27 cellular contexts compared by ENCODE assay signal in the genomic region with DNA sequence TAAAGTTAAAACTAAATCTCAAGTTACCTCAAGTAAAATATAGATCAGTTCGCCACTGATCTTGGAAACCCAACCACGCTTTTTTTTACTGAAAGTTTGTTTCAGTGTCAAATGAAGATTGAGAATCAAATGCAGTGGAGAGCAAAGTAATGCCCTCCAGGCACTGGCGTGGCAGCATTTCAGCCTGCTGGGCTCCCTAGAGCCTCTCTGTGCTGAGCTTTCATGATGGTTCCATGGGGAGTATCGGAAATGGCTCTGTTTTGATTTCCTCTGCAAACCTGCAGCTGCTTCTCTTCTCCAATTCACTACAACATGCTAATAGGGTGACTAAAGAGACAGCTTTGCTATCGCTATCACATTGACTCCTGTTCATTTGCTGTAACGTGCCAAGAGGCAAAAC.
"Had no signal": no experiment of that assay in that cellular context is flagged by ENCODE, and none has a peak within 500 bp of the region (broad histone marks: within the 10 kb centered on the region; RNA-seq: fewer than 3 reads in every experiment).

No MANE protein-coding gene starts in this region.

- H3K27ac ChIP-seq: brain microvascular endothelial cell, coronary artery, dorsolateral prefrontal cortex, gastrocnemius medialis, hepatocyte, neutrophil, ovary, sigmoid colon, upper lobe of left lung had no signal

- H3K4me1 ChIP-seq: gastrocnemius medialis, sigmoid colon, upper lobe of left lung had no signal

- H3K9me3 ChIP-seq: gastrocnemius medialis, neutrophil, ovary, sigmoid colon, upper lobe of left lung had no signal

- ATAC-seq: activated CD8-positive, alpha-beta T cell treated with anti-CD3 and anti-CD28 coated beads for 36 hours; activated T-cell treated with anti-CD3 and anti-CD28 coated beads, Interleukin-2, amount 50 U/mL, for 4 hours; activated T-helper 17 cell treated with anti-CD3 and anti-CD28 coated beads, Interleukin-2, amount 50 U/mL, for 72 hours; gastrocnemius medialis; stimulated activated effector memory CD8-positive, alpha-beta T cell treated with anti-CD3 and anti-CD28 coated beads, Interleukin-12 subunit alpha, Interleukin-12 subunit beta, amount 100 ng/mL, for 72 hours; stimulated activated naive CD8-positive, alpha-beta T cell treated with anti-CD3 and anti-CD28 coated beads, Interleukin-15, amount 100 ng/mL, for 72 hours had no signal

- H3K36me3 ChIP-seq: brain microvascular endothelial cell, gastrocnemius medialis, neutrophil, ovary, sigmoid colon, upper lobe of left lung had no signal

- H3K27ac Mint-ChIP-seq: activated B cell treated with CpG ODN at 0.5 μM for 24 hours; activated CD8-positive, alpha-beta T cell treated with anti-CD3 and anti-CD28 coated beads for 36 hours; activated T-helper 17 cell treated with anti-CD3 and anti-CD28 coated beads, Interleukin-2, amount 50 U/mL, for 72 hours; mesothelial cell of epicardium; naive B cell; nephron progenitor cell; progenitor cell of endocrine pancreas; stimulated activated effector memory CD8-positive, alpha-beta T cell treated with anti-CD3 and anti-CD28 coated beads, Interleukin-12 subunit alpha, Interleukin-12 subunit beta, amount 100 ng/mL, for 72 hours; stimulated activated naive CD8-positive, alpha-beta T cell treated with anti-CD3 and anti-CD28 coated beads, Interleukin-15, amount 100 ng/mL, for 72 hours had no signal

- H3K4me1 Mint-ChIP-seq: activated B cell treated with CpG ODN at 0.5 μM for 24 hours; activated T-helper 17 cell treated with anti-CD3 and anti-CD28 coated beads, Interleukin-2, amount 50 U/mL, for 72 hours; mesothelial cell of epicardium; naive B cell; stimulated activated effector memory CD8-positive, alpha-beta T cell treated with anti-CD3 and anti-CD28 coated beads, Interleukin-12 subunit alpha, Interleukin-12 subunit beta, amount 100 ng/mL, for 72 hours; stimulated activated naive CD8-positive, alpha-beta T cell treated with anti-CD3 and anti-CD28 coated beads, Interleukin-15, amount 100 ng/mL, for 72 hours had no signal

- H3K9me3 Mint-ChIP-seq: activated CD8-positive, alpha-beta T cell treated with anti-CD3 and anti-CD28 coated beads for 36 hours; activated T-helper 17 cell treated with anti-CD3 and anti-CD28 coated beads, Interleukin-2, amount 50 U/mL, for 72 hours; nephron progenitor cell had no signal

- H3K4me3 Mint-ChIP-seq: activated B cell treated with CpG ODN at 0.5 μM for 24 hours; activated CD8-positive, alpha-beta T cell treated with anti-CD3 and anti-CD28 coated beads for 36 hours; activated T-cell treated with anti-CD3 and anti-CD28 coated beads, Interleukin-2, amount 50 U/mL, for 4 hours; activated T-helper 17 cell treated with anti-CD3 and anti-CD28 coated beads, Interleukin-2, amount 50 U/mL, for 72 hours; mesothelial cell of epicardium; naive B cell; nephron progenitor cell; stimulated activated effector memory CD8-positive, alpha-beta T cell treated with anti-CD3 and anti-CD28 coated beads, Interleukin-12 subunit alpha, Interleukin-12 subunit beta, amount 100 ng/mL, for 72 hours; stimulated activated naive CD8-positive, alpha-beta T cell treated with anti-CD3 and anti-CD28 coated beads, Interleukin-15, amount 100 ng/mL, for 72 hours had no signal

- H3K4me3 ChIP-seq: coronary artery, gastrocnemius medialis, hepatocyte, ovary, sigmoid colon, upper lobe of left lung had no signal

- H3K36me3 Mint-ChIP-seq: mesothelial cell of epicardium; naive B cell; stimulated activated effector memory CD8-positive, alpha-beta T cell treated with anti-CD3 and anti-CD28 coated beads, Interleukin-12 subunit alpha, Interleukin-12 subunit beta, amount 100 ng/mL, for 72 hours had no signal

- DNase-seq: activated B cell treated with CpG ODN at 0.5 μM for 24 hours; activated CD4-positive, alpha-beta T cell treated with anti-CD3 and anti-CD28 coated beads, Interleukin-2, amount 50 U/mL, for 1 hour; activated CD8-positive, alpha-beta T cell treated with anti-CD3 and anti-CD28 coated beads for 36 hours; activated gamma-delta T cell treated with Interleukin-2 at 50 U/mL for 16 hours; activated naive CD4-positive, alpha-beta T cell treated with anti-CD3 and anti-CD28 coated beads, Interleukin-2, amount 50 U/mL, for 16 hours; activated T-cell treated with anti-CD3 and anti-CD28 coated beads, Interleukin-2, amount 50 U/mL, for 4 hours; amniotic stem cell; brain microvascular endothelial cell; dorsolateral prefrontal cortex; effector memory CD4-positive, alpha-beta T cell; gastrocnemius medialis; naive B cell; nephron progenitor cell; ovary; sigmoid colon; small intestine; stimulated activated CD4-positive, alpha-beta T cell treated with anti-CD3 and anti-CD28 coated beads, Interleukin-4, amount 100 ng/mL, for 24 hours; stimulated activated naive CD8-positive, alpha-beta T cell treated with anti-CD3 and anti-CD28 coated beads, Interleukin-15, amount 100 ng/mL, for 72 hours; substantia nigra; upper lobe of left lung had no signal

- H3K27me3 ChIP-seq: brain microvascular endothelial cell, dorsolateral prefrontal cortex, gastrocnemius medialis, hepatocyte, neutrophil, ovary, sigmoid colon, upper lobe of left lung had no signal

- H3K27me3 Mint-ChIP-seq: activated B cell treated with CpG ODN at 0.5 μM for 24 hours; activated CD8-positive, alpha-beta T cell treated with anti-CD3 and anti-CD28 coated beads for 36 hours; naive B cell; stimulated activated naive CD8-positive, alpha-beta T cell treated with anti-CD3 and anti-CD28 coated beads, Interleukin-15, amount 100 ng/mL, for 72 hours had no signal
